3 cellular contexts compared by ENCODE assay signal in the genomic region with DNA sequence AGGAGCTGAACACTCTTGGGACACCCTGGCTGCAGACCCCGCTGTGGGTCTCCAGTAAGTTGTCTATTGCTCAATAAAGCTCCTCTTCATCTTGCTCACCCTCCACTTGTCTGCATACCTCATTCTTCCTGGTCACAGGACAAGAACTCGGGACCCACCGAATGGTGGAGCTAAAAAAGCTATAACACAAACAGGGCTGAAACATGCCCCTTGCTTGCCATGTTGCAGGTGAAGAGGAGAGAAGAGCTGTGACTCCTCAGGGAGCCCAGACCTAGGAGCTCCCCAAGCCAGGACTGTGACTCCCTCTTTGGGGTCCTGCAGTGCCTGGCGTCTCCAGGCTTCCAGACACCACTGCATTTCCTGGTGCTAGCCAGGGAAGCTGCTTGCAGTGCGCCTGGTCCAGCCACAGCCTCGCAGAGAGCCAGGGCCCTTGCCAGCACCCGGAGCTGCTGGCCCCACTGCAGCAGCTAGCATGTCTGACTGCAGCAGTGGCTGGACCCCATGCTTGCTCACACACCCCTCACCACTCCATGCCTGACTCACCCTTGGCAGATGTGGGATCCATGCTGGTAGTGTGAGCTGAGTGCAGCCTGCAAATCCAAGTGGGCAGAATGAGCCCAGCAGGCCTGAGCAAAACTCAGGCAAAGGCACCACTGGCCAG.
TF ChIP-seq lines count a peak whose summit lies in the region.

No MANE protein-coding gene starts in this region.

TF ChIP-seq in SK-N-SH treated with all-trans-retinoic acid at 6 μM for 48 hours, 23 proteins besides CTCF, POLR2A, EP300 and RAD21:
- TF ChIP-seq TOX (CRISPR knock-in tag; IDR thresholded peaks at IDR 0.05; ENCODE audit: borderline replicate concordance) (no peak), ZNF565 (CRISPR knock-in tag; conservative IDR thresholded peaks at IDR 0.05; ENCODE audit: low read depth) (no peak)
- TF ChIP-seq, protein P1, sequence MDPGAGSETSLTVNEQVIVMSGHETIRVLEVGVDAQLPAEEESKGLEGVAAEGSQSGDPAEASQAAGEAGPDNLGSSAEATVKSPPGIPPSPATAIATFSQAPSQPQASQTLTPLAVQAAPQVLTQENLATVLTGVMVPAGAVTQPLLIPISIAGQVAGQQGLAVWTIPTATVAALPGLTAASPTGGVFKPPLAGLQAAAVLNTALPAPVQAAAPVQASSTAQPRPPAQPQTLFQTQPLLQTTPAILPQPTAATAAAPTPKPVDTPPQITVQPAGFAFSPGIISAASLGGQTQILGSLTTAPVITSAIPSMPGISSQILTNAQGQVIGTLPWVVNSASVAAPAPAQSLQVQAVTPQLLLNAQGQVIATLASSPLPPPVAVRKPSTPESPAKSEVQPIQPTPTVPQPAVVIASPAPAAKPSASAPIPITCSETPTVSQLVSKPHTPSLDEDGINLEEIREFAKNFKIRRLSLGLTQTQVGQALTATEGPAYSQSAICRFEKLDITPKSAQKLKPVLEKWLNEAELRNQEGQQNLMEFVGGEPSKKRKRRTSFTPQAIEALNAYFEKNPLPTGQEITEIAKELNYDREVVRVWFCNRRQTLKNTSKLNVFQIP (CRISPR knock-in tag; IDR thresholded peaks at IDR 0.05; ENCODE audit: borderline replicate concordance, low read depth) = no peak
TF ChIP-seq in SK-N-SH treated with all-trans-retinoic acid at 6 μM for 48 hours: peak in this region for 0.

TF ChIP-seq in SK-N-SH, 30 proteins besides CTCF, POLR2A, EP300 and RAD21:
- TF ChIP-seq FOSL2 (IDR thresholded peaks at IDR 0.05; ENCODE audit: borderline replicate concordance, low read depth) (no peak), NFIC (IDR thresholded peaks at IDR 0.05; ENCODE audit: borderline replicate concordance) (no peak), EZH2phosphoT487 (IDR thresholded peaks at IDR 0.05; ENCODE audit: borderline replicate concordance, low read depth) (no peak), NRF1 (IDR thresholded peaks at IDR 0.05; ENCODE audit: low read depth, low read length) (no peak), GABPA (IDR thresholded peaks at IDR 0.05; ENCODE audit: low read depth) (no peak), MEF2A (IDR thresholded peaks at IDR 0.05; ENCODE audit: borderline replicate concordance, low read depth) (no peak), YY1 (IDR thresholded peaks at IDR 0.05; ENCODE audit: low read depth) (no peak), FOXJ3 (CRISPR knock-in tag; IDR thresholded peaks at IDR 0.05) (no peak), TEAD4 (IDR thresholded peaks at IDR 0.05; ENCODE audit: borderline replicate concordance, insufficient read depth) (no peak), SIN3A (IDR thresholded peaks at IDR 0.05; ENCODE audit: borderline replicate concordance, low read depth, low read length) (no peak)
- TF ChIP-seq, protein P2, sequence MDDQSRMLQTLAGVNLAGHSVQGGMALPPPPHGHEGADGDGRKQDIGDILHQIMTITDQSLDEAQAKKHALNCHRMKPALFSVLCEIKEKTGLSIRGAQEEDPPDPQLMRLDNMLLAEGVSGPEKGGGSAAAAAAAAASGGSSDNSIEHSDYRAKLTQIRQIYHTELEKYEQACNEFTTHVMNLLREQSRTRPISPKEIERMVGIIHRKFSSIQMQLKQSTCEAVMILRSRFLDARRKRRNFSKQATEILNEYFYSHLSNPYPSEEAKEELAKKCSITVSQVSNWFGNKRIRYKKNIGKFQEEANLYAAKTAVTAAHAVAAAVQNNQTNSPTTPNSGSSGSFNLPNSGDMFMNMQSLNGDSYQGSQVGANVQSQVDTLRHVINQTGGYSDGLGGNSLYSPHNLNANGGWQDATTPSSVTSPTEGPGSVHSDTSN (IDR thresholded peaks at IDR 0.05) = no peak
- TF ChIP-seq, protein P3, sequence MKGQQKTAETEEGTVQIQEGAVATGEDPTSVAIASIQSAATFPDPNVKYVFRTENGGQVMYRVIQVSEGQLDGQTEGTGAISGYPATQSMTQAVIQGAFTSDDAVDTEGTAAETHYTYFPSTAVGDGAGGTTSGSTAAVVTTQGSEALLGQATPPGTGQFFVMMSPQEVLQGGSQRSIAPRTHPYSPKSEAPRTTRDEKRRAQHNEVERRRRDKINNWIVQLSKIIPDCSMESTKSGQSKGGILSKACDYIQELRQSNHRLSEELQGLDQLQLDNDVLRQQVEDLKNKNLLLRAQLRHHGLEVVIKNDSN (IDR thresholded peaks at IDR 0.05; ENCODE audit: borderline replicate concordance, low read depth) = no peak
- TF ChIP-seq, protein P4, sequence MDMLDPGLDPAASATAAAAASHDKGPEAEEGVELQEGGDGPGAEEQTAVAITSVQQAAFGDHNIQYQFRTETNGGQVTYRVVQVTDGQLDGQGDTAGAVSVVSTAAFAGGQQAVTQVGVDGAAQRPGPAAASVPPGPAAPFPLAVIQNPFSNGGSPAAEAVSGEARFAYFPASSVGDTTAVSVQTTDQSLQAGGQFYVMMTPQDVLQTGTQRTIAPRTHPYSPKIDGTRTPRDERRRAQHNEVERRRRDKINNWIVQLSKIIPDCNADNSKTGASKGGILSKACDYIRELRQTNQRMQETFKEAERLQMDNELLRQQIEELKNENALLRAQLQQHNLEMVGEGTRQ (IDR thresholded peaks at IDR 0.05; ENCODE audit: borderline replicate concordance, low read depth, low read length) = no peak
- TF ChIP-seq, protein P5, sequence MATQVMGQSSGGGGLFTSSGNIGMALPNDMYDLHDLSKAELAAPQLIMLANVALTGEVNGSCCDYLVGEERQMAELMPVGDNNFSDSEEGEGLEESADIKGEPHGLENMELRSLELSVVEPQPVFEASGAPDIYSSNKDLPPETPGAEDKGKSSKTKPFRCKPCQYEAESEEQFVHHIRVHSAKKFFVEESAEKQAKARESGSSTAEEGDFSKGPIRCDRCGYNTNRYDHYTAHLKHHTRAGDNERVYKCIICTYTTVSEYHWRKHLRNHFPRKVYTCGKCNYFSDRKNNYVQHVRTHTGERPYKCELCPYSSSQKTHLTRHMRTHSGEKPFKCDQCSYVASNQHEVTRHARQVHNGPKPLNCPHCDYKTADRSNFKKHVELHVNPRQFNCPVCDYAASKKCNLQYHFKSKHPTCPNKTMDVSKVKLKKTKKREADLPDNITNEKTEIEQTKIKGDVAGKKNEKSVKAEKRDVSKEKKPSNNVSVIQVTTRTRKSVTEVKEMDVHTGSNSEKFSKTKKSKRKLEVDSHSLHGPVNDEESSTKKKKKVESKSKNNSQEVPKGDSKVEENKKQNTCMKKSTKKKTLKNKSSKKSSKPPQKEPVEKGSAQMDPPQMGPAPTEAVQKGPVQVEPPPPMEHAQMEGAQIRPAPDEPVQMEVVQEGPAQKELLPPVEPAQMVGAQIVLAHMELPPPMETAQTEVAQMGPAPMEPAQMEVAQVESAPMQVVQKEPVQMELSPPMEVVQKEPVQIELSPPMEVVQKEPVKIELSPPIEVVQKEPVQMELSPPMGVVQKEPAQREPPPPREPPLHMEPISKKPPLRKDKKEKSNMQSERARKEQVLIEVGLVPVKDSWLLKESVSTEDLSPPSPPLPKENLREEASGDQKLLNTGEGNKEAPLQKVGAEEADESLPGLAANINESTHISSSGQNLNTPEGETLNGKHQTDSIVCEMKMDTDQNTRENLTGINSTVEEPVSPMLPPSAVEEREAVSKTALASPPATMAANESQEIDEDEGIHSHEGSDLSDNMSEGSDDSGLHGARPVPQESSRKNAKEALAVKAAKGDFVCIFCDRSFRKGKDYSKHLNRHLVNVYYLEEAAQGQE (IDR thresholded peaks at IDR 0.05; ENCODE audit: low read depth, low read length) = no peak
- TF ChIP-seq, protein P6, sequence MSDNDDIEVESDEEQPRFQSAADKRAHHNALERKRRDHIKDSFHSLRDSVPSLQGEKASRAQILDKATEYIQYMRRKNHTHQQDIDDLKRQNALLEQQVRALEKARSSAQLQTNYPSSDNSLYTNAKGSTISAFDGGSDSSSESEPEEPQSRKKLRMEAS (IDR thresholded peaks at IDR 0.05; ENCODE audit: low read depth) = no peak

TF ChIP-seq in HEK293, 187 proteins besides CTCF, POLR2A, EP300 and RAD21:
- peak; percentile 14; the same call in 1 of the 2 replicates for TF ChIP-seq ZIC2 (tag by site-specific recombination; IDR thresholded peaks at IDR 0.05)
- TF ChIP-seq ZNF433 (tag by site-specific recombination; IDR thresholded peaks at IDR 0.05; ENCODE audit: low read depth) = no peak
